Comparison of ENCODE assay signal across 18 cellular contexts in the genomic region with DNA sequence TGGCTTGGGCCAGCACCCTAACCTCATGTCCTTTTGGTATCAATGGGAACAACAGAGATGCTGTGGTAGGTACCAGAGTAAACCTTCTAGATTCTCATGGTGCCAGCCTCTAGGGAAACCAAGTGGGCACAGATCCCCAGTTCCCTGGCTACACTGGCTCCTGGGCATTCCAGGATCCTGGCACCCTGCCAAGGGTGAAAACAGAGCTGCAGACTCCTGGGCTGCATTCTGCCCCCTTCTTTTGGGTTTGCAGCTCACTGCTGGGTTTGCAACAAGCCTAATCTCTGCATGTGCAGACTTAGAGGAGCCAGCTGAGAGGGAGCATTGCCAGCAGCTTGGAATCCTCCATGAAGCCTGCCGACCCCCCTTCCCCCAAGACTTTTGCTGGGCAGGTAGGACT. TPM values are rescaled to one million over a fixed set of nuclear protein-coding genes. Genes with fewer than 3 reads are reported as not detected.
DNase-seq lines count a peak whose midpoint lies in the region; ATAC-seq, FAIRE-seq and TF ChIP-seq lines count a peak whose summit lies in the region.
"Had no signal": no experiment of that assay in that cellular context is flagged by ENCODE, and none has a peak within 500 bp of the region (broad histone marks: within the 10 kb centered on the region; RNA-seq: fewer than 3 reads in every experiment).

No MANE protein-coding gene starts in this region.

- DNase-seq in left ventricle myocardium superior = peak; percentile 43
- DNase-seq in cardiac septum (ENCODE audit: low spot score) = no peak
- DNase-seq in NCI-H2029 (lab: John Stamatoyannopoulos, UW) = peak; percentile 6
- DNase-seq in K562 (ENCODE audit: extremely low read depth in 1 of 4, low spot score in 3 of 4) = no peak
- no peak for DNase-seq in DMS153 treated with DMSO at 0.1 percent for 48 hours (lab: John Stamatoyannopoulos, UW; ENCODE audit: unreplicated experiment)
- no peak for DNase-seq in COLO829 (ENCODE audit: low spot score)
- DNase-seq: activated CD4-positive, alpha-beta T cell treated with anti-CD3 and anti-CD28 coated beads for 36 hours; NCI-H1436 treated with DMSO at 0.1 percent for 48 hours; RPMI8226; stimulated activated CD4-positive, alpha-beta T cell treated with anti-CD3 and anti-CD28 coated beads, Interleukin-15, amount 100 ng/mL, for 24 hours had no signal

- H3K9me3 Mint-ChIP-seq in stimulated activated memory B cell treated with anti-CD40 and anti-IgM and Interleukin-4, amounts not matched to agents 10 μg/mL and 1 μg/mL and 100 μg/mL, for 72 hours = no peaks in the 10 kb centered on the region
- H3K9me3 Mint-ChIP-seq: activated T-helper 1 cell treated with anti-CD3 and anti-CD28 coated beads, Interleukin-12 subunit alpha, Interleukin-12 subunit beta, Interleukin-2, Interleukin-4 antibody, amounts not matched to agents 30 ng/mL and 10 ng/mL and 1 ng/mL, durations not matched to agents 14 hours and 24 hours and 36 hours; stimulated activated effector memory CD8-positive, alpha-beta T cell treated with anti-CD3 and anti-CD28 coated beads, Interleukin-12 subunit alpha, Interleukin-12 subunit beta, amount 100 ng/mL, for 72 hours had no signal

- H3K4me3 ChIP-seq in K562 = no peak overlapping the region
- H3K4me3 ChIP-seq: body of pancreas, coronary artery, tibial nerve had no signal

- FAIRE-seq in K562 (lab: Jason Lieb, UNC) = no peak

- 0% methylated on average over 1 of the region's 1 CpG for WGBS in K562 (ENCODE audit: insufficient coverage, low coverage, missing lambda C conversion rate)

- H3K4me3 Mint-ChIP-seq in stimulated activated memory B cell treated with anti-CD40 and anti-IgM and Interleukin-4, amounts not matched to agents 10 μg/mL and 1 μg/mL and 100 μg/mL, for 72 hours = no peak overlapping the region
- H3K4me3 Mint-ChIP-seq: activated CD4-positive, alpha-beta T cell treated with anti-CD3 and anti-CD28 coated beads for 36 hours; activated naive CD8-positive, alpha-beta T cell; activated T-helper 1 cell treated with anti-CD3 and anti-CD28 coated beads, Interleukin-12 subunit alpha, Interleukin-12 subunit beta, Interleukin-2, Interleukin-4 antibody, amounts not matched to agents 30 ng/mL and 10 ng/mL and 1 ng/mL, durations not matched to agents 14 hours and 24 hours and 36 hours; B cell; stimulated activated effector memory CD8-positive, alpha-beta T cell treated with anti-CD3 and anti-CD28 coated beads, Interleukin-12 subunit alpha, Interleukin-12 subunit beta, amount 100 ng/mL, for 72 hours had no signal

- no peaks in the 10 kb centered on the region for H3K9me3 ChIP-seq in K562 (replicated peaks; ENCODE audit: control insufficient read depth, insufficient read depth, low read depth, low read length)
- H3K9me3 ChIP-seq: body of pancreas, tibial nerve had no signal

- H3K4me1 Mint-ChIP-seq in stimulated activated memory B cell treated with anti-CD40 and anti-IgM and Interleukin-4, amounts not matched to agents 10 μg/mL and 1 μg/mL and 100 μg/mL, for 72 hours = peaks cover 30% of the 10 kb centered on the region

- no peak for TF ChIP-seq RAD21 in K562 (CRISPR knock-in tag; conservative IDR thresholded peaks at IDR 0.05 in 1 of 2, IDR thresholded peaks at IDR 0.05 in 1 of 2)

- BruUV-seq in K562 (replicated peaks; lab: Mats Ljungman, UMichigan) = no TSS peak

- no peak overlapping the region for H3K27ac ChIP-seq in K562 (ENCODE audit: extremely low read depth, low read depth, low read length)
- H3K27ac ChIP-seq: body of pancreas, tibial nerve had no signal

- no peaks in the 10 kb centered on the region for H4K20me1 ChIP-seq in K562 (replicated peaks; ENCODE audit: control insufficient read depth, insufficient read depth, low read length)

- peaks cover 10% of the 10 kb centered on the region for H3K27me3 Mint-ChIP-seq in stimulated activated memory B cell treated with anti-CD40 and anti-IgM and Interleukin-4, amounts not matched to agents 10 μg/mL and 1 μg/mL and 100 μg/mL, for 72 hours

- peaks cover 4% of the 10 kb centered on the region for H3K9me1 ChIP-seq in K562 (ENCODE audit: control insufficient read depth, insufficient read depth, low read length)

- POLR2A ChIA-PET in K562 (lab: Yijun Ruan, JAX) = interaction anchor here (0.5 to 0.9 kb wide), 2 partner anchors 10 to 33 kb away, joined by 3 to 4 read pairs; no protein-coding TSS in a partner anchor

- no peak for TF ChIP-seq POLR2A in K562 (conservative IDR thresholded peaks at IDR 0.05)

- TF ChIP-seq EP300 in K562 (IDR thresholded peaks at IDR 0.05; ENCODE audit: low read length) = no peak

- ATAC-seq in left ventricle myocardium superior (no peak), K562 (no peak)
- no peak for ATAC-seq in stimulated activated memory B cell treated with anti-CD40 and anti-IgM and Interleukin-4, amounts not matched to agents 10 μg/mL and 1 μg/mL and 100 μg/mL, for 72 hours
- ATAC-seq: activated CD4-positive, alpha-beta T cell treated with anti-CD3 and anti-CD28 coated beads for 36 hours; body of pancreas; stimulated activated effector memory CD8-positive, alpha-beta T cell treated with anti-CD3 and anti-CD28 coated beads, Interleukin-12 subunit alpha, Interleukin-12 subunit beta, amount 100 ng/mL, for 72 hours had no signal

- H3K27ac Mint-ChIP-seq in stimulated activated memory B cell treated with anti-CD40 and anti-IgM and Interleukin-4, amounts not matched to agents 10 μg/mL and 1 μg/mL and 100 μg/mL, for 72 hours = no peak overlapping the region
- H3K27ac Mint-ChIP-seq: activated CD4-positive, alpha-beta T cell treated with anti-CD3 and anti-CD28 coated beads for 36 hours; activated naive CD8-positive, alpha-beta T cell; activated T-helper 1 cell treated with anti-CD3 and anti-CD28 coated beads, Interleukin-12 subunit alpha, Interleukin-12 subunit beta, Interleukin-2, Interleukin-4 antibody, amounts not matched to agents 30 ng/mL and 10 ng/mL and 1 ng/mL, durations not matched to agents 14 hours and 24 hours and 36 hours; B cell; stimulated activated effector memory CD8-positive, alpha-beta T cell treated with anti-CD3 and anti-CD28 coated beads, Interleukin-12 subunit alpha, Interleukin-12 subunit beta, amount 100 ng/mL, for 72 hours had no signal

- H3K4me1 ChIP-seq in K562 (replicated peaks in 1 of 2; ENCODE audit: control insufficient read depth in 2 of 2, insufficient read depth in 2 of 2, low read length in 2 of 2) = peaks cover 7 to 20% of the 10 kb centered on the region in 2 experiments; a peak in 4 of 5 replicates

- H3K36me3 Mint-ChIP-seq in stimulated activated memory B cell treated with anti-CD40 and anti-IgM and Interleukin-4, amounts not matched to agents 10 μg/mL and 1 μg/mL and 100 μg/mL, for 72 hours = peaks cover 11% of the 10 kb centered on the region
- H3K36me3 Mint-ChIP-seq: activated naive CD8-positive, alpha-beta T cell; stimulated activated effector memory CD8-positive, alpha-beta T cell treated with anti-CD3 and anti-CD28 coated beads, Interleukin-12 subunit alpha, Interleukin-12 subunit beta, amount 100 ng/mL, for 72 hours had no signal

- no peak overlapping the region for H3K4me2 ChIP-seq in K562 (ENCODE audit: insufficient read depth, low read length)

- no peak overlapping the region for H2AFZ ChIP-seq in K562 (ENCODE audit: low read depth, low read length)

- no peak for TF ChIP-seq CTCF in K562 (IDR thresholded peaks at IDR 0.05 in 2 of 3, conservative IDR thresholded peaks at IDR 0.05 in 1 of 3; ENCODE audit: insufficient read depth in 2 of 3, low read depth in 1 of 3, low read length in 3 of 3)

- no peak overlapping the region for H3K9ac ChIP-seq in K562 (ENCODE audit: insufficient read depth in 1 of 2, low read depth in 2 of 2, low read length in 2 of 2)

- no peaks in the 10 kb centered on the region for H3K79me2 ChIP-seq in K562 (ENCODE audit: control insufficient read depth, insufficient read depth, low read length)

- intact Hi-C loops in left ventricle myocardium superior (cut with micrococcal nuclease) (no loop called here), cardiac septum (cut with DNase I) (no loop called here), K562 (cut with micrococcal nuclease) (no loop called here)

- in situ Hi-C loops in K562 (cut with MboI) = no loop called here

- H3K27me3 ChIP-seq in K562 (ENCODE audit: control insufficient read depth in 2 of 2, insufficient read depth in 2 of 2, low read length in 2 of 2) = peaks cover 3 to 24% of the 10 kb centered on the region in 2 experiments; a peak in 3 of 5 replicates
- H3K27me3 ChIP-seq: body of pancreas, tibial nerve had no signal

- no peaks in the 10 kb centered on the region for H3K36me3 ChIP-seq in K562 (ENCODE audit: control insufficient read depth, insufficient read depth, low read length)

- CTCF ChIA-PET in K562 (lab: Yijun Ruan, JAX; ENCODE audit: low intra/inter-chr PET ratio) = no interaction called here

TF ChIP-seq in K562, 482 proteins besides CTCF, POLR2A, EP300 and RAD21 (continues in another document):
- TF ChIP-seq, protein P1, sequence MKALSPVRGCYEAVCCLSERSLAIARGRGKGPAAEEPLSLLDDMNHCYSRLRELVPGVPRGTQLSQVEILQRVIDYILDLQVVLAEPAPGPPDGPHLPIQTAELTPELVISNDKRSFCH (CRISPR knock-in tag; IDR thresholded peaks at IDR 0.05) = no peak
- TF ChIP-seq, protein P1 (tag; IDR thresholded peaks at IDR 0.05) = no peak
- no peak for TF ChIP-seq KDM1A (IDR thresholded peaks at IDR 0.05)

RNA-seq across cellular contexts. Expression of gene PRDM11, which starts 30.6 kb away (rescaled TPM):
- total RNA-seq in left ventricle myocardium superior (16.9 TPM), cardiac septum (20.7 TPM), K562 (2014; rRNA removed) (0.14 and 0.41 TPM in 2 replicates), K562 (2014; rRNA removed; fragmentation: Illumina TruSeq; extraction: Trizol) (0.13 and 0.22 TPM in 2 replicates), K562 (2015; rRNA removed; fragmentation: Illumina TruSeq; extraction: Trizol) (0.36 and 0.53 TPM in 2 replicates), K562 (2021) (0.78 and 1.1 TPM in 2 replicates)
- 0.37 and 0.69 TPM in 2 replicates for total RNA-seq in K562 (2011; cell fraction: chromatin; rRNA removed; ENCODE audit: low replicate concordance)
- 0.39 and 0.67 TPM in 2 replicates for total RNA-seq in K562 (2011; cell fraction: nucleolus; rRNA removed)
- 0.88 and 1.1 TPM in 2 replicates for total RNA-seq in K562 (2011; cell fraction: nucleoplasm; rRNA removed)
- polyA plus RNA-seq in K562 (2011; rRNA removed) (0.29 and 0.50 TPM in 2 replicates), K562 (2014; fragmentation: Illumina TruSeq; extraction: Trizol) (0.57 and 0.74 TPM in 2 replicates), K562 (2014; fragmentation: Nextera tagmentation; extraction: Ambion mirVana) (under 1 TPM; 0.01 to 0.03 TPM), K562 (2014; rRNA removed) (0.23 and 0.38 TPM in 2 replicates)
- 0.32 and 0.70 TPM in 2 replicates for polyA plus RNA-seq in K562 (2011; cell fraction: cytosol; rRNA removed)
- 0.93 and 1.3 TPM in 2 replicates for polyA plus RNA-seq in K562 (2011; cell fraction: nucleus; rRNA removed)
- polyA plus RNA-seq in K562 (2012) = 0.55 and 0.82 TPM in 2 replicates
- 0.39 and 0.81 TPM in 2 replicates for polyA minus RNA-seq in K562 (2011; rRNA and poly(A)+ RNA removed)
- 0.48 and 1.5 TPM in 2 replicates for polyA minus RNA-seq in K562 (2011; cell fraction: cytosol; rRNA and poly(A)+ RNA removed)
- 0.40 and 1.00 TPM in 2 replicates for polyA minus RNA-seq in K562 (2011; cell fraction: nucleus; rRNA and poly(A)+ RNA removed)

Comparison
In these comparisons a context has a peak if more than half of its experiments do, and no peak if none do; other contexts are left out.
1. DNase-seq: peak in left ventricle myocardium superior (single experiment) and NCI-H2029 (single experiment); none in cardiac septum (single experiment), K562 (0 of 4), DMS153 treated with DMSO at 0.1 percent for 48 hours (single experiment) and COLO829 (single experiment).